In genomic region chr3:38548154-38548931, GRCh38 we compare ENCODE assay signal across 17 cellular contexts. TPM values are rescaled to one million over a fixed set of nuclear protein-coding genes. Genes with fewer than 3 reads are reported as not detected.
A peak's percentile ranks its signal among the peaks of the same experiment; 100 is the strongest.
DNase-seq lines count a peak whose midpoint lies in the region; ATAC-seq, FAIRE-seq and TF ChIP-seq lines count a peak whose summit lies in the region.
"Had no signal": no experiment of that assay in that cellular context is flagged by ENCODE, and none has a peak within 500 bp of the region (broad histone marks: within the 10 kb centered on the region; RNA-seq: fewer than 3 reads in every experiment).

No MANE protein-coding gene starts in this region.

- peaks cover 16% of the 10 kb centered on the region for H3K36me3 Mint-ChIP-seq in WTC11

- peaks cover 14% of the 10 kb centered on the region for H3K4me1 Mint-ChIP-seq in WTC11

- H3K4me3 ChIP-seq in thyroid gland (replicated peaks in 1 of 3): no peak overlapping the region
- H3K4me3 ChIP-seq: MG63, Peyer's patch, suprapubic skin had no signal

- no peaks in the 10 kb centered on the region for H3K36me3 ChIP-seq in thyroid gland
- H3K36me3 ChIP-seq: MG63, neutrophil, Peyer's patch, suprapubic skin had no signal

- WGBS in thyroid gland, 2 donors: 35 to 41% methylated on average over 10 to 12 of the region's 17 CpGs

- H3K9me3 ChIP-seq in thyroid gland: no peaks in the 10 kb centered on the region
- H3K9me3 ChIP-seq: Caco-2, MG63, neutrophil, Peyer's patch, suprapubic skin had no signal

- no peak for FAIRE-seq in HTR-8/SVneo (lab: Jason Lieb, UNC)
- FAIRE-seq: bronchial epithelial cell had no signal

- TF ChIP-seq CTCF in WTC11 (IDR thresholded peaks at IDR 0.05): no peak
- no peak for TF ChIP-seq CTCF in thyroid gland (IDR thresholded peaks at IDR 0.05)

- H3K9me3 Mint-ChIP-seq in WTC11: peaks cover 12% of the 10 kb centered on the region

- no peaks in the 10 kb centered on the region for H3K27me3 ChIP-seq in thyroid gland
- H3K27me3 ChIP-seq: MG63, neutrophil, Peyer's patch, suprapubic skin had no signal

- ATAC-seq in WTC11: peak; percentile 66
- no peak for ATAC-seq in GM19324 (IDR thresholded peaks at IDR 0.05; ENCODE audit: low FRiP score, unreplicated experiment)

- H3K4me1 ChIP-seq in thyroid gland: no peaks in the 10 kb centered on the region
- H3K4me1 ChIP-seq: Caco-2, Peyer's patch, suprapubic skin had no signal

- peak overlapping the region; percentile 70 for H3K27ac Mint-ChIP-seq in WTC11

- POLR2A ChIA-PET in WTC11 (lab: Charles Lee): no interaction called here

- CTCF ChIA-PET in WTC11 (lab: Charles Lee): interaction anchor here (0.9 to 1.8 kb wide), 6 partner anchors 10 to 202 kb away, joined by 3 to 7 read pairs (median 4); partner anchors contain the start of gene XYLB

- intact Hi-C loops in thyroid gland (cut with DNase I): no loop called here

- DNase-seq in HTR-8/SVneo (ENCODE audit: insufficient read length, low spot score) (peak; percentile 20), WTC11 (ENCODE audit: low spot score) (peak; percentile 43), iris pigment epithelial cell (ENCODE audit: low read depth) (peak; percentile 28), thyroid gland (peak; percentile 32 to 58), occipital lobe (lab: John Stamatoyannopoulos, UW) (no peak), NCI-H1105 treated with DMSO at 0.1 percent for 48 hours (lab: John Stamatoyannopoulos, UW) (no peak)
- DNase-seq: activated CD4-positive, alpha-beta T cell treated with anti-CD3 and anti-CD28 coated beads, Interleukin-2, amount 50 U/mL, for 48 hours; activated gamma-delta T cell treated with Interleukin-2 at 50 U/mL for 16 hours; Caco-2; MG63; NCI-H2227 treated with DMSO at 0.1 percent for 48 hours; Peyer's patch; T-helper 9 cell had no signal

- H3K27ac ChIP-seq in thyroid gland: no peak overlapping the region
- H3K27ac ChIP-seq: neutrophil, Peyer's patch, suprapubic skin had no signal

- no peaks in the 10 kb centered on the region for H3K27me3 Mint-ChIP-seq in WTC11 (ENCODE audit: low read depth)

- TF ChIP-seq POLR2A in thyroid gland (IDR thresholded peaks at IDR 0.05): no peak

- no peak overlapping the region for H3K4me3 Mint-ChIP-seq in WTC11

TF ChIP-seq in WTC11, 78 proteins besides CTCF, POLR2A, EP300 and RAD21:
- TF ChIP-seq ZNF671 (CRISPR knock-in tag; IDR thresholded peaks at IDR 0.05) (no peak), CREM (CRISPR knock-in tag; IDR thresholded peaks at IDR 0.05) (no peak), HMGA2 (CRISPR knock-in tag; IDR thresholded peaks at IDR 0.05) (no peak)

RNA-seq across cellular contexts. Expression of gene EXOG, which starts 52.2 kb away (rescaled TPM):
- 12.2 to 13.7 TPM (median 12.9 TPM) in 3 replicates for total RNA-seq in WTC11 (2021)
- 10 to 100 TPM in 3 of 4 donors, 1 to 10 TPM in 1; 7.6 to 17.6 (median 14.1) TPM for total RNA-seq in thyroid gland
- total RNA-seq in occipital lobe: 18.9 TPM

Comparison
In these comparisons a context has a peak if more than half of its experiments do, and no peak if none do; other contexts are left out.
1. DNase-seq: peak in HTR-8/SVneo (single experiment), WTC11 (single experiment), iris pigment epithelial cell (single experiment) and thyroid gland (2 of 2); none in occipital lobe (single experiment) and NCI-H1105 treated with DMSO at 0.1 percent for 48 hours (single experiment).